Comparison of ENCODE assay signal across 2 cellular contexts in the genomic region with DNA sequence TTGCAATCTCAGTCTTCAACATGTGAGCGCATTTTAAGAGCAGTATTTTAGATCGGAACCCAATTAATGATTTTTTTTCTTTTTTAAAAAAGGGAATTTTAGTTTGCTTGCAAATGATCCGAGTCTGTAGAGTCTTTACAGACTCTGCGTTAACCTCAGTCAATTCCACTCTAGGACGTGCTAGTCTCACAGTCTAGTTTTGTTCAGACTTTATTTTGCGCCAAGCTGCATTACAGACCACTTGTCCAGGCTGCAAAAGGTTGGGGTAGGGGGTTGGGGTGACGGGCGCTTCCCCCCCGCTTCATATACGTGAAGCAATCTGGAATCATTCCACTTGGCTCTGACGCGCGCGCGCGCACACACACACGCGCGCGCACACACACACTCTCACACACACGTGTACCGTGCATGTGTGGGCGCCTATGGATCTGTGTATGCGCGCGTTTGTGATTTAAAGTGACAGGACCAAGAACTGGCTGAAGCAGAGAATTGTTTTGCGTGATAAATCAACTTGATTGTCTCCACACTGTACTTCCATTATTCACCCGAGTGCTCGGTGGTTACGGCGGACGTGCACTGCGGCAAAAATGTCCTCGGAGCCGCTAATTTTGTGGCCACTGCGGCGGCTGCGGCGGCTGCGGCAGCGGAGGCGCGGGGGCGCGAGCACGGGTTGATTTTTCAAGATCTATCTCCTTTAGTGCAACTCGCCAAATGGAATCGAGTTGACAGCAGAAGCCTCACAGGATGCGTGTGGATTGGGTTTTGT.
TF ChIP-seq lines count a peak whose summit lies in the region.

No MANE protein-coding gene starts in this region.

TF ChIP-seq in HEK293, 187 proteins besides CTCF, POLR2A, EP300 and RAD21 (continued from another document and continues in another):
- no peak for TF ChIP-seq TSHZ1 (tag by site-specific recombination; IDR thresholded peaks at IDR 0.05; ENCODE audit: borderline replicate concordance)
- TF ChIP-seq ZFP41 (tag by site-specific recombination; IDR thresholded peaks at IDR 0.05; ENCODE audit: borderline replicate concordance): no peak
- no peak for TF ChIP-seq ZNF350 (tag by site-specific recombination; IDR thresholded peaks at IDR 0.05)
- TF ChIP-seq SALL2 (tag by site-specific recombination; IDR thresholded peaks at IDR 0.05; ENCODE audit: borderline replicate concordance): no peak
- TF ChIP-seq GLI2 (tag by site-specific recombination; IDR thresholded peaks at IDR 0.05; ENCODE audit: borderline replicate concordance, low read depth): no peak
- TF ChIP-seq ZBTB21 (tag by site-specific recombination; IDR thresholded peaks at IDR 0.05): no peak
- TF ChIP-seq ZBTB1 (tag by site-specific recombination; IDR thresholded peaks at IDR 0.05): no peak
- TF ChIP-seq KLF8 (tag by site-specific recombination; IDR thresholded peaks at IDR 0.05): no peak
- TF ChIP-seq ZEB2 (tag by site-specific recombination; IDR thresholded peaks at IDR 0.05): peak; percentile 46; the same call in 1 of the 2 replicates
- TF ChIP-seq, protein P1, sequence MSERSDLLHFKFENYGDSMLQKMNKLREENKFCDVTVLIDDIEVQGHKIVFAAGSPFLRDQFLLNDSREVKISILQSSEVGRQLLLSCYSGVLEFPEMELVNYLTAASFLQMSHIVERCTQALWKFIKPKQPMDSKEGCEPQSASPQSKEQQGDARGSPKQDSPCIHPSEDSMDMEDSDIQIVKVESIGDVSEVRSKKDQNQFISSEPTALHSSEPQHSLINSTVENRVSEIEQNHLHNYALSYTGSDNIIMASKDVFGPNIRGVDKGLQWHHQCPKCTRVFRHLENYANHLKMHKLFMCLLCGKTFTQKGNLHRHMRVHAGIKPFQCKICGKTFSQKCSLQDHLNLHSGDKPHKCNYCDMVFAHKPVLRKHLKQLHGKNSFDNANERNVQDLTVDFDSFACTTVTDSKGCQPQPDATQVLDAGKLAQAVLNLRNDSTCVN (tag by site-specific recombination; optimal IDR thresholded peaks at IDR 0.05): peak; percentile 97
- TF ChIP-seq ZNF561 (tag by site-specific recombination; IDR thresholded peaks at IDR 0.05; ENCODE audit: borderline replicate concordance): 0 out of 2 replicates have a peak, but pooled peaks have one; percentile 13
- TF ChIP-seq GLI4 (tag by site-specific recombination; IDR thresholded peaks at IDR 0.05): no peak
- no peak for TF ChIP-seq MYNN (tag by site-specific recombination; IDR thresholded peaks at IDR 0.05; ENCODE audit: borderline replicate concordance)
- no peak for TF ChIP-seq MZF1 (tag by site-specific recombination; IDR thresholded peaks at IDR 0.05; ENCODE audit: borderline replicate concordance)
- TF ChIP-seq, protein P2, sequence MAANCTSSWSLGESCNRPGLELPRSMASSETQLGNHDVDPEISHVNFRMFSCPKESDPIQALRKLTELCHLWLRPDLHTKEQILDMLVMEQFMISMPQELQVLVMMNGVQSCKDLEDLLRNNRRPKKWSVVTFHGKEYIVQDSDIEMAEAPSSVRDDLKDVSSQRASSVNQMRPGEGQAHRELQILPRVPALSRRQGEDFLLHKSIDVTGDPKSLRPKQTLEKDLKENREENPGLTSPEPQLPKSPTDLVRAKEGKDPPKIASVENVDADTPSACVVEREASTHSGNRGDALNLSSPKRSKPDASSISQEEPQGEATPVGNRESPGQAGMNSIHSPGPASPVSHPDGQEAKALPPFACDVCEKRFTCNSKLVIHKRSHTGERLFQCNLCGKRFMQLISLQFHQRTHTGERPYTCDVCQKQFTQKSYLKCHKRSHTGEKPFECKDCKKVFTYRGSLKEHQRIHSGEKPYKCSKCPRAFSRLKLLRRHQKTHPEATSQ (tag by site-specific recombination; IDR thresholded peaks at IDR 0.05): no peak
- TF ChIP-seq ZNF670 (tag by site-specific recombination; IDR thresholded peaks at IDR 0.05; ENCODE audit: low read depth): no peak
- TF ChIP-seq SCRT2 (tag by site-specific recombination; IDR thresholded peaks at IDR 0.05): no peak
- TF ChIP-seq TCF7L2 (IDR thresholded peaks at IDR 0.05; ENCODE audit: borderline replicate concordance, low read depth, low read length): no peak
- TF ChIP-seq ZFP69B (tag by site-specific recombination; IDR thresholded peaks at IDR 0.05): no peak
- no peak for TF ChIP-seq ZNF10 (tag by site-specific recombination; IDR thresholded peaks at IDR 0.05)
- peak; percentile 43; the same call in 1 of the 2 replicates for TF ChIP-seq ZNF558 (tag by site-specific recombination; IDR thresholded peaks at IDR 0.05)
- TF ChIP-seq IKZF3 (tag by site-specific recombination; IDR thresholded peaks at IDR 0.05): 0 out of 2 replicates have a peak, but pooled peaks have one; percentile 14
- TF ChIP-seq, protein P3, sequence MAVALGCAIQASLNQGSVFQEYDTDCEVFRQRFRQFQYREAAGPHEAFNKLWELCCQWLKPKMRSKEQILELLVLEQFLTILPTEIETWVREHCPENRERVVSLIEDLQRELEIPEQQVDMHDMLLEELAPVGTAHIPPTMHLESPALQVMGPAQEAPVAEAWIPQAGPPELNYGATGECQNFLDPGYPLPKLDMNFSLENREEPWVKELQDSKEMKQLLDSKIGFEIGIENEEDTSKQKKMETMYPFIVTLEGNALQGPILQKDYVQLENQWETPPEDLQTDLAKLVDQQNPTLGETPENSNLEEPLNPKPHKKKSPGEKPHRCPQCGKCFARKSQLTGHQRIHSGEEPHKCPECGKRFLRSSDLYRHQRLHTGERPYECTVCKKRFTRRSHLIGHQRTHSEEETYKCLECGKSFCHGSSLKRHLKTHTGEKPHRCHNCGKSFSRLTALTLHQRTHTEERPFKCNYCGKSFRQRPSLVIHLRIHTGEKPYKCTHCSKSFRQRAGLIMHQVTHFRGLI (tag by site-specific recombination; IDR thresholded peaks at IDR 0.05): no peak

TF ChIP-seq in K562, 482 proteins besides CTCF, POLR2A, EP300 and RAD21 (continued from another document and continues in another):
- TF ChIP-seq, protein P4, sequence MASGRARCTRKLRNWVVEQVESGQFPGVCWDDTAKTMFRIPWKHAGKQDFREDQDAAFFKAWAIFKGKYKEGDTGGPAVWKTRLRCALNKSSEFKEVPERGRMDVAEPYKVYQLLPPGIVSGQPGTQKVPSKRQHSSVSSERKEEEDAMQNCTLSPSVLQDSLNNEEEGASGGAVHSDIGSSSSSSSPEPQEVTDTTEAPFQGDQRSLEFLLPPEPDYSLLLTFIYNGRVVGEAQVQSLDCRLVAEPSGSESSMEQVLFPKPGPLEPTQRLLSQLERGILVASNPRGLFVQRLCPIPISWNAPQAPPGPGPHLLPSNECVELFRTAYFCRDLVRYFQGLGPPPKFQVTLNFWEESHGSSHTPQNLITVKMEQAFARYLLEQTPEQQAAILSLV (tag; IDR thresholded peaks at IDR 0.05): no peak
- TF ChIP-seq PHF21A (IDR thresholded peaks at IDR 0.05; ENCODE audit: borderline replicate concordance, low read depth): 0 out of 2 replicates have a peak, but pooled peaks have one; percentile 9
- TF ChIP-seq TGIF2 (CRISPR knock-in tag; IDR thresholded peaks at IDR 0.05): no peak
- no peak for TF ChIP-seq ARHGAP35 (IDR thresholded peaks at IDR 0.05; ENCODE audit: partially characterized antibody)
- TF ChIP-seq NR2F6 (CRISPR knock-in tag; IDR thresholded peaks at IDR 0.05): no peak
- TF ChIP-seq, protein P5, sequence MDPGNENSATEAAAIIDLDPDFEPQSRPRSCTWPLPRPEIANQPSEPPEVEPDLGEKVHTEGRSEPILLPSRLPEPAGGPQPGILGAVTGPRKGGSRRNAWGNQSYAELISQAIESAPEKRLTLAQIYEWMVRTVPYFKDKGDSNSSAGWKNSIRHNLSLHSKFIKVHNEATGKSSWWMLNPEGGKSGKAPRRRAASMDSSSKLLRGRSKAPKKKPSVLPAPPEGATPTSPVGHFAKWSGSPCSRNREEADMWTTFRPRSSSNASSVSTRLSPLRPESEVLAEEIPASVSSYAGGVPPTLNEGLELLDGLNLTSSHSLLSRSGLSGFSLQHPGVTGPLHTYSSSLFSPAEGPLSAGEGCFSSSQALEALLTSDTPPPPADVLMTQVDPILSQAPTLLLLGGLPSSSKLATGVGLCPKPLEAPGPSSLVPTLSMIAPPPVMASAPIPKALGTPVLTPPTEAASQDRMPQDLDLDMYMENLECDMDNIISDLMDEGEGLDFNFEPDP (CRISPR knock-in tag; IDR thresholded peaks at IDR 0.05): no peak
- TF ChIP-seq ATF3 (IDR thresholded peaks at IDR 0.05): 0 out of 2 replicates have a peak, but pooled peaks have one; percentile 17
- peak; percentile 24; the same call in 1 of the 2 replicates for TF ChIP-seq ATF3 (CRISPR knock-in tag; conservative IDR thresholded peaks at IDR 0.05)
- 0 out of 2 replicates have a peak, but pooled peaks have one; percentile 32 for TF ChIP-seq FOSL1 (tag; conservative IDR thresholded peaks at IDR 0.05)
- no peak for TF ChIP-seq ZNF23 (CRISPR knock-in tag; IDR thresholded peaks at IDR 0.05)
- TF ChIP-seq TBP (optimal IDR thresholded peaks at IDR 0.05; ENCODE audit: low read depth, low read length): peak; percentile 53
- TF ChIP-seq DPF2 (IDR thresholded peaks at IDR 0.05): no peak
- TF ChIP-seq RFX5 (IDR thresholded peaks at IDR 0.05; ENCODE audit: low read depth, low read length): no peak
- no peak for TF ChIP-seq TEAD1 (CRISPR knock-in tag; IDR thresholded peaks at IDR 0.05)
- TF ChIP-seq ZNF551 (CRISPR knock-in tag; IDR thresholded peaks at IDR 0.05): no peak
- TF ChIP-seq MYBL2 (IDR thresholded peaks at IDR 0.05; ENCODE audit: low read depth): no peak
- no peak for TF ChIP-seq MYBL2 (CRISPR knock-in tag; IDR thresholded peaks at IDR 0.05; ENCODE audit: borderline replicate concordance)
- TF ChIP-seq, protein P6, sequence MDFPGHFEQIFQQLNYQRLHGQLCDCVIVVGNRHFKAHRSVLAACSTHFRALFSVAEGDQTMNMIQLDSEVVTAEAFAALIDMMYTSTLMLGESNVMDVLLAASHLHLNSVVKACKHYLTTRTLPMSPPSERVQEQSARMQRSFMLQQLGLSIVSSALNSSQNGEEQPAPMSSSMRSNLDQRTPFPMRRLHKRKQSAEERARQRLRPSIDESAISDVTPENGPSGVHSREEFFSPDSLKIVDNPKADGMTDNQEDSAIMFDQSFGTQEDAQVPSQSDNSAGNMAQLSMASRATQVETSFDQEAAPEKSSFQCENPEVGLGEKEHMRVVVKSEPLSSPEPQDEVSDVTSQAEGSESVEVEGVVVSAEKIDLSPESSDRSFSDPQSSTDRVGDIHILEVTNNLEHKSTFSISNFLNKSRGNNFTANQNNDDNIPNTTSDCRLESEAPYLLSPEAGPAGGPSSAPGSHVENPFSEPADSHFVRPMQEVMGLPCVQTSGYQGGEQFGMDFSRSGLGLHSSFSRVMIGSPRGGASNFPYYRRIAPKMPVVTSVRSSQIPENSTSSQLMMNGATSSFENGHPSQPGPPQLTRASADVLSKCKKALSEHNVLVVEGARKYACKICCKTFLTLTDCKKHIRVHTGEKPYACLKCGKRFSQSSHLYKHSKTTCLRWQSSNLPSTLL (IDR thresholded peaks at IDR 0.05): no peak
- TF ChIP-seq TRIM28 (IDR thresholded peaks at IDR 0.05): no peak
- TF ChIP-seq ZNF134 (CRISPR knock-in tag; conservative IDR thresholded peaks at IDR 0.05): no peak
- TF ChIP-seq, protein P7, sequence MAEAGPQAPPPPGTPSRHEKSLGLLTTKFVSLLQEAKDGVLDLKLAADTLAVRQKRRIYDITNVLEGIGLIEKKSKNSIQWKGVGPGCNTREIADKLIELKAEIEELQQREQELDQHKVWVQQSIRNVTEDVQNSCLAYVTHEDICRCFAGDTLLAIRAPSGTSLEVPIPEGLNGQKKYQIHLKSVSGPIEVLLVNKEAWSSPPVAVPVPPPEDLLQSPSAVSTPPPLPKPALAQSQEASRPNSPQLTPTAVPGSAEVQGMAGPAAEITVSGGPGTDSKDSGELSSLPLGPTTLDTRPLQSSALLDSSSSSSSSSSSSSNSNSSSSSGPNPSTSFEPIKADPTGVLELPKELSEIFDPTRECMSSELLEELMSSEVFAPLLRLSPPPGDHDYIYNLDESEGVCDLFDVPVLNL (CRISPR knock-in tag; IDR thresholded peaks at IDR 0.05; ENCODE audit: low read depth): no peak
- TF ChIP-seq GATAD2B (IDR thresholded peaks at IDR 0.05; ENCODE audit: borderline replicate concordance): no peak
- TF ChIP-seq AFF1 (IDR thresholded peaks at IDR 0.05; ENCODE audit: low read depth in 1 of 2, partially characterized antibody in 2 of 2): peak in 1 of 2 experiments; percentile 49
- no peak for TF ChIP-seq ZNF140 (CRISPR knock-in tag; IDR thresholded peaks at IDR 0.05)
- TF ChIP-seq ZNF124 (CRISPR knock-in tag; IDR thresholded peaks at IDR 0.05): no peak
- TF ChIP-seq ZNF511 (CRISPR knock-in tag; IDR thresholded peaks at IDR 0.05): no peak; the same call in 1 of the 2 replicates
- no peak for TF ChIP-seq ADNP (tag; IDR thresholded peaks at IDR 0.05)
- no peak for TF ChIP-seq TBL1XR1 (IDR thresholded peaks at IDR 0.05; ENCODE audit: low read length in 2 of 2)
- TF ChIP-seq FOXA1 (IDR thresholded peaks at IDR 0.05; ENCODE audit: borderline replicate concordance): no peak
- TF ChIP-seq BCOR (IDR thresholded peaks at IDR 0.05): no peak
